17 cellular contexts compared by ENCODE assay signal in genomic region chr17:63641678-63642077, GRCh38. TPM values are rescaled to one million over a fixed set of nuclear protein-coding genes. Genes with fewer than 3 reads are reported as not detected.
DNase-seq lines count a peak whose midpoint lies in the region; ATAC-seq and TF ChIP-seq lines count a peak whose summit lies in the region.
"Had no signal": no experiment of that assay in that cellular context is flagged by ENCODE, and none has a peak within 500 bp of the region (broad histone marks: within the 10 kb centered on the region; RNA-seq: fewer than 3 reads in every experiment).

No MANE protein-coding gene starts in this region.

- H3K27me3 ChIP-seq in GM23338 (ENCODE audit: insufficient read depth): no peaks in the 10 kb centered on the region
- H3K27me3 ChIP-seq: dorsolateral prefrontal cortex had no signal

- no peaks in the 10 kb centered on the region for H3K9me2 ChIP-seq in GM23338 (ENCODE audit: insufficient read depth)

- H4K20me1 ChIP-seq in GM23338 (replicated peaks; ENCODE audit: insufficient read depth): 0 out of 2 replicates have a peak, but pooled peaks cover 2% of the 10 kb centered on the region

- H3K27ac ChIP-seq in GM23338 (ENCODE audit: low read depth): no peak overlapping the region

- peaks cover 1% of the 10 kb centered on the region for H3K27me3 Mint-ChIP-seq in GM23338 (ENCODE audit: insufficient read depth, low read depth, poor library complexity)
- H3K27me3 Mint-ChIP-seq: activated CD8-positive, alpha-beta T cell treated with anti-CD3 and anti-CD28 coated beads for 36 hours; type B pancreatic cell had no signal

- TF ChIP-seq CTCF in GM23338 (conservative IDR thresholded peaks at IDR 0.05; ENCODE audit: low read depth in 2 of 2): no peak

- H3K36me3 ChIP-seq in GM23338 (ENCODE audit: insufficient read depth): no peaks in the 10 kb centered on the region

- H3K36me3 Mint-ChIP-seq in GM23338 (ENCODE audit: low read depth): peaks cover 2% of the 10 kb centered on the region; the same call in 2 of the 3 replicates

- DNase-seq in GF-D8 (lab: John Stamatoyannopoulos, UW) (peak; percentile 40), SKM-1 treated with dmso at 0.1 percent for 144 hours (lab: John Stamatoyannopoulos, UW; ENCODE audit: unreplicated experiment) (peak; percentile 94), left cardiac atrium (peak; percentile 33), pons (ENCODE audit: low spot score) (peak; percentile 84), GM23338 (ENCODE audit: low spot score) (no peak)
- DNase-seq: activated CD8-positive, alpha-beta T cell treated with anti-CD3 and anti-CD28 coated beads for 36 hours; IMR-90; NCI-H1436; NCI-H510A; stimulated activated CD4-positive, alpha-beta T cell treated with anti-CD3 and anti-CD28 coated beads, Interleukin-2, amount 100 ng/mL, for 24 hours; T-helper 9 cell had no signal

- H3K79me2 ChIP-seq in GM23338 (replicated peaks; ENCODE audit: insufficient read depth): no peaks in the 10 kb centered on the region

- H3K4me2 ChIP-seq in GM23338: no peak overlapping the region

- H3F3A ChIP-seq in GM23338 (replicated peaks; ENCODE audit: low read depth): no peaks in the 10 kb centered on the region

- H3K27ac Mint-ChIP-seq in GM23338: no peak overlapping the region
- H3K27ac Mint-ChIP-seq: activated CD8-positive, alpha-beta T cell treated with anti-CD3 and anti-CD28 coated beads for 36 hours; activated T-helper 2 cell treated with anti-CD3 and anti-CD28 coated beads, Interferon-gamma antibody, Interleukin-2, Interleukin-4, amounts not matched to agents 10 μg/mL and 5 μg/mL and 100 μg/mL, durations not matched to agents 14 hours and 24 hours and 36 hours; type B pancreatic cell had no signal

- no peak overlapping the region for H2AFZ ChIP-seq in GM23338

- H3K4me1 Mint-ChIP-seq in GM23338: no peaks in the 10 kb centered on the region

- H3K4me3 Mint-ChIP-seq in GM23338: no peak overlapping the region
- H3K4me3 Mint-ChIP-seq: activated CD8-positive, alpha-beta T cell treated with anti-CD3 and anti-CD28 coated beads for 36 hours; type B pancreatic cell had no signal

- intact Hi-C loops in left cardiac atrium (cut with DNase I): no loop called here

- H3K9me3 Mint-ChIP-seq in GM23338: no peaks in the 10 kb centered on the region
- H3K9me3 Mint-ChIP-seq: activated CD8-positive, alpha-beta T cell treated with anti-CD3 and anti-CD28 coated beads for 36 hours; activated T-helper 2 cell treated with anti-CD3 and anti-CD28 coated beads, Interferon-gamma antibody, Interleukin-2, Interleukin-4, amounts not matched to agents 10 μg/mL and 5 μg/mL and 100 μg/mL, durations not matched to agents 14 hours and 24 hours and 36 hours; type B pancreatic cell had no signal

- ATAC-seq in left cardiac atrium (peak; percentile 76 to 82), HG02588 (IDR thresholded peaks at IDR 0.05; ENCODE audit: unreplicated experiment) (no peak), GM23338 (no peak), HG03159 (IDR thresholded peaks at IDR 0.05; ENCODE audit: unreplicated experiment) (no peak), HG03460 (IDR thresholded peaks at IDR 0.05; ENCODE audit: unreplicated experiment) (no peak)
- ATAC-seq: activated CD8-positive, alpha-beta T cell treated with anti-CD3 and anti-CD28 coated beads for 36 hours had no signal

- no peak overlapping the region for H3K4me3 ChIP-seq in GM23338
- H3K4me3 ChIP-seq: dorsolateral prefrontal cortex had no signal

- H3K4me1 ChIP-seq in GM23338 (ENCODE audit: insufficient read depth): no peaks in the 10 kb centered on the region

TF ChIP-seq in GM23338, 12 proteins besides CTCF, POLR2A, EP300 and RAD21 (continues in another document):
- TF ChIP-seq EZH2 (IDR thresholded peaks at IDR 0.05; ENCODE audit: low read depth, unreplicated experiment) (no peak), ZNF331 (CRISPR knock-in tag; IDR thresholded peaks at IDR 0.05; ENCODE audit: low read depth) (no peak), POLR2AphosphoS5 (IDR thresholded peaks at IDR 0.05; ENCODE audit: low read depth) (no peak), ZNF462 (CRISPR knock-in tag; IDR thresholded peaks at IDR 0.05) (no peak), STAT1 (IDR thresholded peaks at IDR 0.05; ENCODE audit: unreplicated experiment) (no peak), CREB1 (CRISPR knock-in tag; IDR thresholded peaks at IDR 0.05; ENCODE audit: low read depth) (no peak), EZH2phosphoT487 (IDR thresholded peaks at IDR 0.05; ENCODE audit: unreplicated experiment) (no peak), ETS1 (IDR thresholded peaks at IDR 0.05) (no peak)

RNA-seq across cellular contexts. Expression of gene MAP3K3, which starts 19.5 kb away (rescaled TPM):
- total RNA-seq in left cardiac atrium: 10 to 100 TPM; 38.2 to 45.3 TPM
- 22.2 and 24.6 TPM in 2 replicates for total RNA-seq in GM23338 (2014; rRNA removed; shearing (Covaris generic))
- 6.1 and 7.3 TPM in 2 replicates for polyA plus RNA-seq in GM23338 (2016; fragmentation: Nextera tagmentation; extraction: Ambion mirVana)

RNA-seq across cellular contexts. Expression of gene TACO1, which starts 41.0 kb away (rescaled TPM):
- total RNA-seq in left cardiac atrium: 10 to 100 TPM; 32.4 to 33.6 TPM
- 10.6 and 15.4 TPM in 2 replicates for total RNA-seq in GM23338 (2014; rRNA removed; shearing (Covaris generic))
- 19.9 and 21.9 TPM in 2 replicates for polyA plus RNA-seq in GM23338 (2016; fragmentation: Nextera tagmentation; extraction: Ambion mirVana)

RNA-seq across cellular contexts. Expression of gene LIMD2, which starts 58.2 kb away (rescaled TPM):
- 1 to 10 TPM; 6.6 to 9.6 TPM for total RNA-seq in left cardiac atrium
- total RNA-seq in GM23338 (2014; rRNA removed; shearing (Covaris generic)): 98.8 and 119 TPM in 2 replicates
- 105 and 107 TPM in 2 replicates for polyA plus RNA-seq in GM23338 (2016; fragmentation: Nextera tagmentation; extraction: Ambion mirVana)

Comparison
In these comparisons a context has a peak if more than half of its experiments do, and no peak if none do; other contexts are left out.
1. ATAC-seq: peak in left cardiac atrium (2 of 2); none in HG02588 (single experiment), GM23338 (single experiment), HG03159 (single experiment) and HG03460 (single experiment).